In the genomic region with DNA sequence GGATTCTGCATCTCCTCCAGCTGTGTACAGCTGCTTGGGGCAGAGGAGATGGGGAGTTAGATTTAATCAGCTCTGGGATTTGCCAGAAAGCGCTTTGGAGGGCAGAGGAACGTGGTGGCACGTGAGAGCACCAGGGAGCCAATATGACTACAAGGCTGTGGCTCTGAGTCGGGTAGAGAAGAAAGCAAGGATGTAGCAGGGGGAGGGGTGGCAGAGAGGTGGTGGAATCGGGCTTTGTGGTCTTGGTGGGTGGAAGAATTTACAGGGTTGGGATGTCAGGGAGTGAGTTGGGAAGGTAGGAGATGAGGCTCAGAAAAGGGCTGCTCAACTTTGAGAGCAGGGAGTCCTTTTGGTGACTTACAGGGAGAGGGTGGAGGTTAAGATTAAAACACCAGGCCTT, we compare ENCODE assay signal across 10 cellular contexts.
DNase-seq lines count a peak whose midpoint lies in the region; ATAC-seq and TF ChIP-seq lines count a peak whose summit lies in the region.
"Had no signal": no experiment of that assay in that cellular context is flagged by ENCODE, and none has a peak within 500 bp of the region (broad histone marks: within the 10 kb centered on the region; RNA-seq: fewer than 3 reads in every experiment).

No MANE protein-coding gene starts in this region.

- no peak overlapping the region for H3K9ac ChIP-seq in muscle layer of colon (ENCODE audit: low read length)

- peaks cover 8% of the 10 kb centered on the region for H3K9me3 Mint-ChIP-seq in activated naive CD4-positive, alpha-beta T cell treated with anti-CD3 and anti-CD28 coated beads, Interleukin-2, amount 50 U/mL, for 24 hours

- no peak for ATAC-seq in HG02678 (IDR thresholded peaks at IDR 0.05; ENCODE audit: unreplicated experiment)

- in situ Hi-C loops in transverse colon (cut with MboI; ENCODE audit: low pct_ligation_motif_present in 1 of 4, low pct_unique_long_range_greater_than_20kb in 1 of 4, low sequenced_read_pairs in 3 of 4), result no loop called here

- H3K27me3 ChIP-seq in muscle layer of colon (ENCODE audit: control insufficient read depth in 1 of 2, insufficient read depth in 2 of 2, low read length in 2 of 2), result no peaks in the 10 kb centered on the region
- H3K27me3 ChIP-seq in transverse colon, result no peaks in the 10 kb centered on the region

- H3K4me1 ChIP-seq in muscle layer of colon (ENCODE audit: insufficient read depth, low read length) (peaks cover 56% of the 10 kb centered on the region), transverse colon (peaks cover 21 to 76% (median 49%) of the 10 kb centered on the region in 4 donors)

- peaks cover 10% of the 10 kb centered on the region for H3K36me3 Mint-ChIP-seq in activated naive CD4-positive, alpha-beta T cell treated with anti-CD3 and anti-CD28 coated beads, Interleukin-2, amount 50 U/mL, for 24 hours

- H3K27ac ChIP-seq in angular gyrus (ENCODE audit: low read depth, low read length) (peak overlapping the region; percentile 68), muscle layer of colon (ENCODE audit: low read depth, low read length) (peak overlapping the region; percentile 42), transverse colon (peak overlapping the region in 3 of 4 donors; percentile 25 to 38 (median 38))

- H3K4me3 ChIP-seq in muscle layer of colon (ENCODE audit: low read depth in 1 of 2, low read length in 2 of 2) (no peak overlapping the region), transverse colon (no peak overlapping the region)

- H3K9me3 ChIP-seq in muscle layer of colon (ENCODE audit: low read length), result no peaks in the 10 kb centered on the region
- no peaks in the 10 kb centered on the region for H3K9me3 ChIP-seq in transverse colon

- H3K27me3 Mint-ChIP-seq in activated naive CD4-positive, alpha-beta T cell treated with anti-CD3 and anti-CD28 coated beads, Interleukin-2, amount 50 U/mL, for 24 hours, result no peaks in the 10 kb centered on the region

- H3K27ac Mint-ChIP-seq in activated naive CD4-positive, alpha-beta T cell treated with anti-CD3 and anti-CD28 coated beads, Interleukin-2, amount 50 U/mL, for 24 hours, result peak overlapping the region; percentile 48

- intact Hi-C loops in transverse colon (cut with DNase I; ENCODE audit: low total_unique reads), result no loop called here

- DNase-seq in activated naive CD4-positive, alpha-beta T cell treated with Interleukin-2 at 50 U/mL for 16 hours, result no peak
- DNase-seq in transverse colon (no peak), RKO (ENCODE audit: low spot score) (no peak), SW 1271 (lab: John Stamatoyannopoulos, UW) (no peak)
- DNase-seq: activated CD4-positive, CD25-positive, alpha-beta regulatory T cell; NCI-H1436 treated with DMSO at 0.1 percent for 48 hours had no signal

- H3K36me3 ChIP-seq in muscle layer of colon (ENCODE audit: insufficient read depth, low read length) (no peaks in the 10 kb centered on the region), transverse colon (no peaks in the 10 kb centered on the region)

- peaks cover 85% of the 10 kb centered on the region for H3K4me1 Mint-ChIP-seq in activated naive CD4-positive, alpha-beta T cell treated with anti-CD3 and anti-CD28 coated beads, Interleukin-2, amount 50 U/mL, for 24 hours

- TF ChIP-seq EP300 in transverse colon (IDR thresholded peaks at IDR 0.05; ENCODE audit: low read depth), result no peak

- WGBS in transverse colon (ENCODE audit: low coverage in 1 of 2), 2 donors, result 84 to 86% methylated on average over 4 to 5 of the region's 5 CpGs

- no peak for TF ChIP-seq POLR2A in transverse colon (IDR thresholded peaks at IDR 0.05)

- TF ChIP-seq CTCF in transverse colon (IDR thresholded peaks at IDR 0.05), result no peak

- H3K4me3 Mint-ChIP-seq in activated naive CD4-positive, alpha-beta T cell treated with anti-CD3 and anti-CD28 coated beads, Interleukin-2, amount 50 U/mL, for 24 hours, result peak overlapping the region; percentile 53
